Comparison of ENCODE assay signal across 10 cellular contexts in genomic region chr1:147110434-147110833, GRCh38.
"Had no signal": no experiment of that assay in that cellular context is flagged by ENCODE, and none has a peak within 500 bp of the region (broad histone marks: within the 10 kb centered on the region; RNA-seq: fewer than 3 reads in every experiment).

No MANE protein-coding gene starts in this region.

- H3K4me1 ChIP-seq: HAP-1 had no signal

- H2AFZ ChIP-seq: GM23248 had no signal

- DNase-seq: GM23248, GOT3, H7, HFFc6, IMR-90, KBM-7 had no signal

- H3K9me3 ChIP-seq: HAP-1 had no signal

- H3K4me3 Mint-ChIP-seq: HFFc6 had no signal

- H3K36me3 ChIP-seq: HAP-1 had no signal

- H3K4me3 ChIP-seq: GM23248, HAP-1 had no signal

- H3K27ac ChIP-seq: GM23248, HL-60, KMS-11 had no signal

- H3K27ac Mint-ChIP-seq: HFFc6 had no signal

- H3K9me3 Mint-ChIP-seq: HFFc6 had no signal

- ATAC-seq: HCT116 had no signal

- H3K4me2 ChIP-seq: KMS-11 had no signal

- H3K9ac ChIP-seq: GM23248, KMS-11 had no signal
